1 cellular context compared by ENCODE assay signal in the genomic region with DNA sequence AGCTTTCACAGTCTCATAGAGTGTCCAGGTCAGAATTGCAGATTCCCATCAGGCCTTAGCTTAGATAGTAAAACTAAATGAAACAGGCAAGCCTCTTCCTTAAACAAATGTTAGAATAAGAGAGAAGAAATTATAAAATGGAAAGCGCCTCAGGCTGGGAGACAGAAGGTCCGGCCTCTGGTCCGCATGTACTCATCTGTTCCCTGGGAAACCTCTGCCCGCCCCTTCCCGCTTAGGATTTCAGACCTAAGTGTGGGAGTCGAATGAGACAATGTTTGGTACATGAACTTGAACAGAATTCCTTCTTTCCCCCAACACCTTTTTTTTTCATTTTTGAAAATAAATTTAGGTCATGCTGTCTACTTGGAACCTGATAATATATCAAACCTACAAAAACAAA.
TF ChIP-seq lines count a peak whose summit lies in the region.

No MANE protein-coding gene starts in this region.

TF ChIP-seq in GM23338, 12 proteins besides CTCF, POLR2A, EP300 and RAD21 (continued from another document):
- TF ChIP-seq, protein P1, sequence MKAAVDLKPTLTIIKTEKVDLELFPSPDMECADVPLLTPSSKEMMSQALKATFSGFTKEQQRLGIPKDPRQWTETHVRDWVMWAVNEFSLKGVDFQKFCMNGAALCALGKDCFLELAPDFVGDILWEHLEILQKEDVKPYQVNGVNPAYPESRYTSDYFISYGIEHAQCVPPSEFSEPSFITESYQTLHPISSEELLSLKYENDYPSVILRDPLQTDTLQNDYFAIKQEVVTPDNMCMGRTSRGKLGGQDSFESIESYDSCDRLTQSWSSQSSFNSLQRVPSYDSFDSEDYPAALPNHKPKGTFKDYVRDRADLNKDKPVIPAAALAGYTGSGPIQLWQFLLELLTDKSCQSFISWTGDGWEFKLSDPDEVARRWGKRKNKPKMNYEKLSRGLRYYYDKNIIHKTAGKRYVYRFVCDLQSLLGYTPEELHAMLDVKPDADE (IDR thresholded peaks at IDR 0.05), result no peak
- TF ChIP-seq POLR2AphosphoS5 (IDR thresholded peaks at IDR 0.05; ENCODE audit: low read depth) (no peak), JUNB (IDR thresholded peaks at IDR 0.05; ENCODE audit: unreplicated experiment) (no peak), STAT1 (IDR thresholded peaks at IDR 0.05; ENCODE audit: unreplicated experiment) (no peak), EZH2phosphoT487 (IDR thresholded peaks at IDR 0.05; ENCODE audit: unreplicated experiment) (no peak), EZH2 (IDR thresholded peaks at IDR 0.05; ENCODE audit: low read depth, unreplicated experiment) (no peak), ZNF114 (CRISPR knock-in tag; IDR thresholded peaks at IDR 0.05) (no peak), NANOG (IDR thresholded peaks at IDR 0.05; ENCODE audit: borderline replicate concordance) (no peak), ZNF331 (CRISPR knock-in tag; IDR thresholded peaks at IDR 0.05; ENCODE audit: low read depth) (no peak), CREB1 (CRISPR knock-in tag; IDR thresholded peaks at IDR 0.05; ENCODE audit: low read depth) (no peak)
- TF ChIP-seq, protein P2, sequence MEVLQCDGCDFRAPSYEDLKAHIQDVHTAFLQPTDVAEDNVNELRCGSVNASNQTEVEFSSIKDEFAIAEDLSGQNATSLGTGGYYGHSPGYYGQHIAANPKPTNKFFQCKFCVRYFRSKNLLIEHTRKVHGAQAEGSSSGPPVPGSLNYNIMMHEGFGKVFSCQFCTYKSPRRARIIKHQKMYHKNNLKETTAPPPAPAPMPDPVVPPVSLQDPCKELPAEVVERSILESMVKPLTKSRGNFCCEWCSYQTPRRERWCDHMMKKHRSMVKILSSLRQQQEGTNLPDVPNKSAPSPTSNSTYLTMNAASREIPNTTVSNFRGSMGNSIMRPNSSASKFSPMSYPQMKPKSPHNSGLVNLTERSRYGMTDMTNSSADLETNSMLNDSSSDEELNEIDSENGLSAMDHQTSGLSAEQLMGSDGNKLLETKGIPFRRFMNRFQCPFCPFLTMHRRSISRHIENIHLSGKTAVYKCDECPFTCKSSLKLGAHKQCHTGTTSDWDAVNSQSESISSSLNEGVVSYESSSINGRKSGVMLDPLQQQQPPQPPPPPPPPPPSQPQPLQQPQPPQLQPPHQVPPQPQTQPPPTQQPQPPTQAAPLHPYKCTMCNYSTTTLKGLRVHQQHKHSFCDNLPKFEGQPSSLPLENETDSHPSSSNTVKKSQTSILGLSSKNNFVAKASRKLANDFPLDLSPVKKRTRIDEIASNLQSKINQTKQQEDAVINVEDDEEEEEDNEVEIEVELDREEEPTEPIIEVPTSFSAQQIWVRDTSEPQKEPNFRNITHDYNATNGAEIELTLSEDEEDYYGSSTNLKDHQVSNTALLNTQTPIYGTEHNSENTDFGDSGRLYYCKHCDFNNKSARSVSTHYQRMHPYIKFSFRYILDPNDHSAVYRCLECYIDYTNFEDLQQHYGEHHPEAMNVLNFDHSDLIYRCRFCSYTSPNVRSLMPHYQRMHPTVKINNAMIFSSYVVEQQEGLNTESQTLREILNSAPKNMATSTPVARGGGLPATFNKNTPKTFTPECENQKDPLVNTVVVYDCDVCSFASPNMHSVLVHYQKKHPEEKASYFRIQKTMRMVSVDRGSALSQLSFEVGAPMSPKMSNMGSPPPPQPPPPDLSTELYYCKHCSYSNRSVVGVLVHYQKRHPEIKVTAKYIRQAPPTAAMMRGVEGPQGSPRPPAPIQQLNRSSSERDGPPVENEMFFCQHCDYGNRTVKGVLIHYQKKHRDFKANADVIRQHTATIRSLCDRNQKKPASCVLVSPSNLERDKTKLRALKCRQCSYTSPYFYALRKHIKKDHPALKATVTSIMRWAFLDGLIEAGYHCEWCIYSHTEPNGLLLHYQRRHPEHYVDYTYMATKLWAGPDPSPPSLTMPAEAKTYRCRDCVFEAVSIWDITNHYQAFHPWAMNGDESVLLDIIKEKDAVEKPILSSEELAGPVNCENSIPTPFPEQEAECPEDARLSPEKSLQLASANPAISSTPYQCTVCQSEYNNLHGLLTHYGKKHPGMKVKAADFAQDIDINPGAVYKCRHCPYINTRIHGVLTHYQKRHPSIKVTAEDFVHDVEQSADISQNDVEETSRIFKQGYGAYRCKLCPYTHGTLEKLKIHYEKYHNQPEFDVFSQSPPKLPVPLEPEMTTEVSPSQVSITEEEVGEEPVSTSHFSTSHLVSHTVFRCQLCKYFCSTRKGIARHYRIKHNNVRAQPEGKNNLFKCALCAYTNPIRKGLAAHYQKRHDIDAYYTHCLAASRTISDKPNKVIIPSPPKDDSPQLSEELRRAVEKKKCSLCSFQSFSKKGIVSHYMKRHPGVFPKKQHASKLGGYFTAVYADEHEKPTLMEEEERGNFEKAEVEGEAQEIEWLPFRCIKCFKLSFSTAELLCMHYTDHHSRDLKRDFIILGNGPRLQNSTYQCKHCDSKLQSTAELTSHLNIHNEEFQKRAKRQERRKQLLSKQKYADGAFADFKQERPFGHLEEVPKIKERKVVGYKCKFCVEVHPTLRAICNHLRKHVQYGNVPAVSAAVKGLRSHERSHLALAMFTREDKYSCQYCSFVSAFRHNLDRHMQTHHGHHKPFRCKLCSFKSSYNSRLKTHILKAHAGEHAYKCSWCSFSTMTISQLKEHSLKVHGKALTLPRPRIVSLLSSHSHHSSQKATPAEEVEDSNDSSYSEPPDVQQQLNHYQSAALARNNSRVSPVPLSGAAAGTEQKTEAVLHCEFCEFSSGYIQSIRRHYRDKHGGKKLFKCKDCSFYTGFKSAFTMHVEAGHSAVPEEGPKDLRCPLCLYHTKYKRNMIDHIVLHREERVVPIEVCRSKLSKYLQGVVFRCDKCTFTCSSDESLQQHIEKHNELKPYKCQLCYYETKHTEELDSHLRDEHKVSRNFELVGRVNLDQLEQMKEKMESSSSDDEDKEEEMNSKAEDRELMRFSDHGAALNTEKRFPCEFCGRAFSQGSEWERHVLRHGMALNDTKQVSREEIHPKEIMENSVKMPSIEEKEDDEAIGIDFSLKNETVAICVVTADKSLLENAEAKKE (CRISPR knock-in tag; IDR thresholded peaks at IDR 0.05), result no peak
TF ChIP-seq in GM23338: peak in this region for 0.
